1 cellular context compared by ENCODE assay signal in genomic region chr17:8209909-8210760, GRCh38.
TF ChIP-seq lines count a peak whose summit lies in the region.

AURKB (minus strand) TSS chr17:8210575; CDS start chr17:8210224, 351 bp downstream.

TF ChIP-seq in A549, 52 proteins besides CTCF, POLR2A, EP300 and RAD21 (continued from another document):
- TF ChIP-seq HMGXB4 (CRISPR knock-in tag; IDR thresholded peaks at IDR 0.05; ENCODE audit: borderline replicate concordance) (peak; percentile 70; the same call in 1 of the 2 replicates), HOXA7 (CRISPR knock-in tag; IDR thresholded peaks at IDR 0.05) (no peak), HDAC2 (IDR thresholded peaks at IDR 0.05) (peak; percentile 93), BCL3 (IDR thresholded peaks at IDR 0.05) (peak; percentile 76; the same call in 2 of the 3 replicates), CHD4 (IDR thresholded peaks at IDR 0.05; ENCODE audit: borderline replicate concordance) (no peak), CBX2 (IDR thresholded peaks at IDR 0.05; ENCODE audit: borderline replicate concordance, low read depth) (no peak), FOXS1 (CRISPR knock-in tag; IDR thresholded peaks at IDR 0.05) (no peak), USF2 (IDR thresholded peaks at IDR 0.05) (peak; percentile 29; the same call in 1 of the 2 replicates), TFCP2L1 (CRISPR knock-in tag; IDR thresholded peaks at IDR 0.05) (peak; percentile 75), REST (IDR thresholded peaks at IDR 0.05) (no peak), BHLHE40 (IDR thresholded peaks at IDR 0.05; ENCODE audit: low read depth, low read length) (no peak), POLR2AphosphoS2 (conservative IDR thresholded peaks at IDR 0.05; ENCODE audit: low read length) (no peak), PBX3 (IDR thresholded peaks at IDR 0.05) (peak; percentile 60; the same call in 1 of the 2 replicates), PHF8 (IDR thresholded peaks at IDR 0.05; ENCODE audit: borderline replicate concordance, low read depth) (peak; percentile 47; the same call in 1 of the 2 replicates), JUN (IDR thresholded peaks at IDR 0.05) (peak in 1 of 2 experiments; percentile 94; a peak in 3 of 5 replicates), TP53 (CRISPR knock-in tag; IDR thresholded peaks at IDR 0.05) (peak; percentile 8; the same call in 1 of the 2 replicates), KDM5A (IDR thresholded peaks at IDR 0.05) (peak; percentile 97), FOSB (CRISPR knock-in tag; IDR thresholded peaks at IDR 0.05) (no peak; the same call in 1 of the 2 replicates), NPAS2 (CRISPR knock-in tag; IDR thresholded peaks at IDR 0.05; ENCODE audit: borderline replicate concordance) (no peak), EHF (CRISPR knock-in tag; IDR thresholded peaks at IDR 0.05) (no peak), NFE2L2 (conservative IDR thresholded peaks at IDR 0.05; ENCODE audit: low read length) (no peak), ZNF302 (CRISPR knock-in tag; IDR thresholded peaks at IDR 0.05) (no peak)
